12 cellular contexts compared by ENCODE assay signal in genomic region chr4:25970691-25971427, GRCh38. TPM values are rescaled to one million over a fixed set of nuclear protein-coding genes. Genes with fewer than 3 reads are reported as not detected.
A peak's percentile ranks its signal among the peaks of the same experiment; 100 is the strongest.
DNase-seq lines count a peak whose midpoint lies in the region; ATAC-seq, FAIRE-seq and TF ChIP-seq lines count a peak whose summit lies in the region.
"Had no signal": no experiment of that assay in that cellular context is flagged by ENCODE, and none has a peak within 500 bp of the region (broad histone marks: within the 10 kb centered on the region; RNA-seq: fewer than 3 reads in every experiment).

No MANE protein-coding gene starts in this region.

- peak overlapping the region; percentile 5; the same call in 1 of the 2 replicates for H2BK15ac ChIP-seq in H1 (ENCODE audit: low read length)
- H2BK15ac ChIP-seq in H9 (ENCODE audit: low read depth, low read length): no peak overlapping the region

- no peak for TF ChIP-seq RAD21 in H1 (IDR thresholded peaks at IDR 0.05 in 1 of 2, conservative IDR thresholded peaks at IDR 0.05 in 1 of 2; ENCODE audit: low read depth in 2 of 2, low read length in 2 of 2)

- no peaks in the 10 kb centered on the region for H3K36me3 Mint-ChIP-seq in H9 (ENCODE audit: insufficient read depth in 1 of 3, low read depth in 3 of 3)
- H3K36me3 Mint-ChIP-seq: IgD-negative memory B cell had no signal

- H3K9ac ChIP-seq in NT2/D1 (ENCODE audit: insufficient read length, low read depth) (no peak overlapping the region), H1 (replicated peaks in 1 of 4; ENCODE audit: extremely low read depth in 1 of 4, low read depth in 3 of 4, low read length in 3 of 4) (no peak overlapping the region), H9 (ENCODE audit: extremely low read depth, insufficient read length, low read length) (no peak overlapping the region)

- no peak for TF ChIP-seq POLR2A in H1 (IDR thresholded peaks at IDR 0.05; ENCODE audit: control extremely low read depth in 1 of 2, low read depth in 2 of 2, low read length in 2 of 2)

- DNase-seq in DMS153 (lab: John Stamatoyannopoulos, UW): peak; percentile 37
- DNase-seq in NT2/D1 (ENCODE audit: low read depth, low spot score): peak; percentile 56
- no peak for DNase-seq in H1 (ENCODE audit: low read depth in 1 of 2, low spot score in 2 of 2)
- DNase-seq in mesenteric fat pad (ENCODE audit: low spot score): peak; percentile 82
- no peak for DNase-seq in NCI-H774 (lab: John Stamatoyannopoulos, UW)
- no peak for DNase-seq in NCI-H748 (lab: John Stamatoyannopoulos, UW; ENCODE audit: unreplicated experiment)
- no peak for DNase-seq in H9
- DNase-seq: activated T-cell treated with anti-CD3 and anti-CD28 coated beads, Interleukin-2, amount 50 U/mL, for 24 hours; NCI-H69 had no signal

- 0 out of 5 replicates have a peak, but pooled peaks cover 0 to 1% of the 10 kb centered on the region in 2 experiments for H3K9me3 Mint-ChIP-seq in H9
- H3K9me3 Mint-ChIP-seq: activated T-cell treated with anti-CD3 and anti-CD28 coated beads, Interleukin-2, amount 50 U/mL, for 24 hours; IgD-negative memory B cell had no signal

- TF ChIP-seq CTCF in H1 (IDR thresholded peaks at IDR 0.05; ENCODE audit: control extremely low read depth in 1 of 3, insufficient read depth in 1 of 3, low read depth in 1 of 3, low read length in 3 of 3): no peak
- no peak for TF ChIP-seq CTCF in H9 (conservative IDR thresholded peaks at IDR 0.05)

- WGBS in H1 (ENCODE audit: extremely low coverage in 1 of 2, insufficient coverage in 1 of 2, insufficient read length in 1 of 2, insufficient replicate concordance in 2 of 2, low coverage in 1 of 2, low lambda C conversion rate in 2 of 2, missing lambda C conversion rate in 1 of 2), 2 experiments: 83% methylated on average over 6 of the region's 6 CpGs; no CpG with 5 or more reads in 1 of the 2 experiments
- WGBS in H9 (ENCODE audit: extremely low coverage, insufficient read length, low lambda C conversion rate): no CpG with 5 or more reads among the region's 6 CpGs

- H3K79me2 ChIP-seq in H1 (ENCODE audit: control insufficient read depth in 1 of 2, insufficient read depth in 2 of 2, low read length in 2 of 2): no peaks in the 10 kb centered on the region
- H3K79me2 ChIP-seq in H9 (ENCODE audit: insufficient read depth, low read length): no peaks in the 10 kb centered on the region

- H4K5ac ChIP-seq in H1 (ENCODE audit: insufficient read length, low read depth, low read length): no peak overlapping the region
- no peak overlapping the region for H4K5ac ChIP-seq in H9 (ENCODE audit: insufficient read length, low read depth, low read length)

- POLR2A ChIA-PET in H1 (lab: Charles Lee; ENCODE audit: partially characterized antibody): interaction anchor here (2.0 kb wide), 1 partner anchor 12 kb away, joined by 5 read pairs; no protein-coding TSS in a partner anchor

- peaks cover 20 to 25% of the 10 kb centered on the region in 2 experiments for H3K4me1 Mint-ChIP-seq in H9

- no peak overlapping the region for H3K27ac Mint-ChIP-seq in H9
- H3K27ac Mint-ChIP-seq: activated T-cell treated with anti-CD3 and anti-CD28 coated beads, Interleukin-2, amount 50 U/mL, for 24 hours had no signal

- H4K20me1 ChIP-seq in H1 (replicated peaks in 1 of 2; ENCODE audit: control insufficient read depth in 1 of 2, insufficient read depth in 2 of 2, low read length in 2 of 2) (no peaks in the 10 kb centered on the region), H9 (ENCODE audit: control insufficient read depth, insufficient read depth, insufficient read length) (no peaks in the 10 kb centered on the region)

- H3K4me3 Mint-ChIP-seq in H9: no peak overlapping the region
- H3K4me3 Mint-ChIP-seq: activated T-cell treated with anti-CD3 and anti-CD28 coated beads, Interleukin-2, amount 50 U/mL, for 24 hours had no signal

- H2BK12ac ChIP-seq in H1 (ENCODE audit: low read depth, low read length) (0 out of 2 replicates have a peak overlapping the region, but pooled peaks have one; percentile 29), H9 (ENCODE audit: insufficient read length, low read depth, low read length) (no peak overlapping the region)

- CTCF ChIA-PET in H1 (lab: Charles Lee; ENCODE audit: partially characterized antibody): interaction anchor here (0.9 to 2.2 kb wide), 7 partner anchors 10 to 85 kb away, joined by 3 to 7 read pairs (median 3); no protein-coding TSS in a partner anchor

- no peaks in the 10 kb centered on the region for H3K79me1 ChIP-seq in H1 (ENCODE audit: low read depth, low read length)
- H3K79me1 ChIP-seq in H9 (ENCODE audit: insufficient read depth, low read depth, low read length, poor library complexity, severe bottlenecking): no peaks in the 10 kb centered on the region

- H2BK20ac ChIP-seq in H1 (ENCODE audit: low read length) (0 out of 2 replicates have a peak overlapping the region, but pooled peaks have one; percentile 18), H9 (ENCODE audit: low read depth, low read length, poor library complexity, severe bottlenecking) (no peak overlapping the region)

- H3K4me2 ChIP-seq in H1 (ENCODE audit: insufficient read depth in 1 of 2, low read depth in 2 of 2, low read length in 2 of 2) (no peak overlapping the region), H9 (ENCODE audit: insufficient read depth, insufficient read length, low read length) (no peak overlapping the region)

- H2BK5ac ChIP-seq in H1 (ENCODE audit: low read depth, low read length): no peak overlapping the region
- H2BK5ac ChIP-seq in H9 (ENCODE audit: insufficient read length, low read length): no peak overlapping the region

- H2BK120ac ChIP-seq in H1 (replicated peaks; ENCODE audit: low read depth, low read length): no peak overlapping the region
- no peak overlapping the region for H2BK120ac ChIP-seq in H9 (ENCODE audit: low read depth, low read length, poor library complexity, severe bottlenecking)

- H3K4ac ChIP-seq in H1 (replicated peaks; ENCODE audit: insufficient read length, low read depth, low read length): no peak overlapping the region
- no peak overlapping the region for H3K4ac ChIP-seq in H9 (ENCODE audit: low read depth, low read length)

- H2AK5ac ChIP-seq in H1 (ENCODE audit: low read depth, low read length) (no peak overlapping the region), H9 (ENCODE audit: insufficient read length, low read length) (no peak overlapping the region)

- peaks cover 8% of the 10 kb centered on the region for H3K27me3 Mint-ChIP-seq in H9 (ENCODE audit: low read depth)
- H3K27me3 Mint-ChIP-seq: IgD-negative memory B cell had no signal

- no peaks in the 10 kb centered on the region for H3K27me3 ChIP-seq in NT2/D1 (ENCODE audit: insufficient read depth, insufficient read length)
- H3K27me3 ChIP-seq in H1 (replicated peaks in 1 of 4; ENCODE audit: control insufficient read depth in 3 of 4, extremely low read depth in 1 of 4, insufficient read depth in 3 of 4, low read length in 3 of 4): peaks cover 0 to 1% (median 0%) of the 10 kb centered on the region in 4 experiments; a peak in 1 of 7 replicates
- no peaks in the 10 kb centered on the region for H3K27me3 ChIP-seq in H9 (ENCODE audit: insufficient read depth, low read length)

- H3K36me3 ChIP-seq in NT2/D1 (ENCODE audit: insufficient read depth, insufficient read length, low read length): no peaks in the 10 kb centered on the region
- H3K36me3 ChIP-seq in H1 (ENCODE audit: control insufficient read depth in 2 of 4, insufficient read depth in 4 of 4, low read length in 3 of 4): no peaks in the 10 kb centered on the region

- H3K18ac ChIP-seq in H1 (ENCODE audit: extremely low read depth, low read length): peak overlapping the region; percentile 48; the same call in 1 of the 2 replicates
- H3K18ac ChIP-seq in H9 (ENCODE audit: insufficient read length, low read depth, low read length): no peak overlapping the region

- H3K4me3 ChIP-seq in NT2/D1 (ENCODE audit: insufficient read length, low read depth) (no peak overlapping the region), H1 (ENCODE audit: extremely low read depth in 1 of 4, insufficient read depth in 2 of 4, low read depth in 3 of 4, low read length in 4 of 4) (no peak overlapping the region)
- H3K4me3 ChIP-seq: lung had no signal

- H4K8ac ChIP-seq in H1 (ENCODE audit: extremely low read depth, insufficient read depth, low read length) (no peak overlapping the region; the same call in 1 of the 2 replicates), H9 (replicated peaks; ENCODE audit: insufficient read length, low read depth, low read length) (no peak overlapping the region)

- H3K27ac ChIP-seq in H1 (ENCODE audit: low read depth, low read length) (no peak overlapping the region; the same call in 1 of the 2 replicates), H9 (ENCODE audit: insufficient read length, low read depth, low read length) (no peak overlapping the region)

- H2AFZ ChIP-seq in H1 (ENCODE audit: low read length): no peak overlapping the region
- H2AFZ ChIP-seq in H9 (ENCODE audit: low read length): no peak overlapping the region

- H3T11ph ChIP-seq in H9 (ENCODE audit: low read length): no peak overlapping the region

- H4K91ac ChIP-seq in H1 (replicated peaks; ENCODE audit: insufficient read length, low read length) (no peak overlapping the region), H9 (ENCODE audit: insufficient read length, low read depth, low read length) (no peak overlapping the region)

- no peak overlapping the region for H3K23ac ChIP-seq in H1 (ENCODE audit: insufficient read length)
- H3K23ac ChIP-seq in H9 (ENCODE audit: insufficient read length, low read depth, low read length): no peak overlapping the region

- no peak for ATAC-seq in HG03025 (IDR thresholded peaks at IDR 0.05; ENCODE audit: low FRiP score, unreplicated experiment)

- no peaks in the 10 kb centered on the region for H3K23me2 ChIP-seq in H1 (ENCODE audit: low read depth, low read length)
- H3K23me2 ChIP-seq in H9 (ENCODE audit: insufficient read length, low read depth, low read length, poor library complexity, severe bottlenecking): no peaks in the 10 kb centered on the region

- no peak overlapping the region for H3K14ac ChIP-seq in H1 (ENCODE audit: insufficient read length)
- H3K14ac ChIP-seq in H9 (ENCODE audit: insufficient read depth, low read length): no peak overlapping the region; the same call in 1 of the 2 replicates

- H3K56ac ChIP-seq in H1 (replicated peaks; ENCODE audit: insufficient read length, low read depth, low read length) (no peak overlapping the region), H9 (ENCODE audit: insufficient read length, low read depth, low read length) (no peak overlapping the region)

- TF ChIP-seq EP300 in H1 (IDR thresholded peaks at IDR 0.05; ENCODE audit: borderline replicate concordance in 1 of 2, low read depth in 2 of 2, low read length in 2 of 2): no peak

- FAIRE-seq in H1 (lab: Jason Lieb, UNC): no peak

- H3K9me3 ChIP-seq in NT2/D1 (ENCODE audit: insufficient read depth, low read length) (no peaks in the 10 kb centered on the region), H1 (ENCODE audit: insufficient read depth in 2 of 2, low read depth in 1 of 2, low read length in 1 of 2) (no peaks in the 10 kb centered on the region), H9 (ENCODE audit: control insufficient read depth, low read depth, low read length) (no peaks in the 10 kb centered on the region)

- peaks cover 10% of the 10 kb centered on the region for H3K4me1 ChIP-seq in NT2/D1 (ENCODE audit: insufficient read depth, insufficient read length)
- peaks cover 0 to 5% (median 1%) of the 10 kb centered on the region in 4 experiments; a peak in 5 of 7 replicates for H3K4me1 ChIP-seq in H1 (replicated peaks in 1 of 4; ENCODE audit: control insufficient read depth in 3 of 4, insufficient read depth in 4 of 4, low read length in 3 of 4)
- no peaks in the 10 kb centered on the region for H3K4me1 ChIP-seq in H9 (ENCODE audit: insufficient read depth, low read length)

RNA-seq across cellular contexts. Expression of gene SMIM20, which starts 56.8 kb away (rescaled TPM):
- total RNA-seq in H1 (2021; fragmentation: NEBNext Ultra II Directional; extraction: Animal tissue kit (Norgen Biotek cat#: 25700)): 30.9 and 36.9 TPM in 2 replicates
- 15.8 and 21.9 TPM in 2 replicates for polyA plus RNA-seq in H1 (2011; rRNA removed)
- polyA plus RNA-seq in H1 (2011; cell fraction: cytosol; rRNA removed): 33.6 TPM
- polyA plus RNA-seq in H1 (2011; cell fraction: nucleus; rRNA removed): 10.5 TPM
- 35.0 to 46.1 TPM (median 40.6 TPM) in 4 replicates for polyA plus RNA-seq in H1 (2012, experiment 1 of 2)
- 19.5 TPM for polyA plus RNA-seq in H1 (2012, experiment 2 of 2)
- polyA plus RNA-seq in H1 (2013, experiment 1 of 2): 40.4 TPM
- 42.1 TPM for polyA plus RNA-seq in H1 (2013, experiment 2 of 2)
- polyA minus RNA-seq in H1 (2011; rRNA and poly(A)+ RNA removed): 1.7 and 3.7 TPM in 2 replicates
- polyA minus RNA-seq in H1 (2011; cell fraction: cytosol; rRNA and poly(A)+ RNA removed): 7.4 TPM
- 11.1 TPM for polyA minus RNA-seq in H1 (2011; cell fraction: nucleus; rRNA and poly(A)+ RNA removed)
- total RNA-seq in mesenteric fat pad (25.7 TPM), H9 (2021) (39.7 and 40.2 TPM in 2 replicates)

Comparison
In these comparisons a context has a peak if more than half of its experiments do, and no peak if none do; other contexts are left out.
1. DNase-seq: peak in DMS153 (single experiment), NT2/D1 (single experiment) and mesenteric fat pad (single experiment); none in H1 (0 of 2), NCI-H774 (single experiment), NCI-H748 (single experiment) and H9 (single experiment).